8 cellular contexts compared by ENCODE assay signal in genomic region chr15:75201609-75202250, GRCh38. TPM values are rescaled to one million over a fixed set of nuclear protein-coding genes. Genes with fewer than 3 reads are reported as not detected.
DNase-seq lines count a peak whose midpoint lies in the region; ATAC-seq, FAIRE-seq and TF ChIP-seq lines count a peak whose summit lies in the region.

Gene C15orf39, plus strand, starts transcription at chr15:75201882. Its CDS starts 4,167 bp downstream, at chr15:75206049.

- peaks cover 37% of the 10 kb centered on the region for H3K4me1 ChIP-seq in hepatocyte (ENCODE audit: insufficient read depth)

- WGBS in hepatocyte (ENCODE audit: low lambda C conversion rate, missing lambda C conversion rate), result under 1% methylated on average over 46 of the region's 84 CpGs

- H4K20me1 ChIP-seq in hepatocyte (ENCODE audit: insufficient read depth, poor library complexity, severe bottlenecking), result peaks cover 35% of the 10 kb centered on the region

- H3K4me3 ChIP-seq in MG63 (peak within 1 kb of the TSS; percentile 96), astrocyte of the cerebellum (ENCODE audit: low read depth, low read length) (peak within 1 kb of the TSS; percentile 63), hepatocyte (peak within 1 kb of the TSS; percentile 97)

- DNase-seq in GM10266 (ENCODE audit: extremely low spot score), result peak; percentile 95
- DNase-seq in H54 (ENCODE audit: insufficient read length, low spot score), result peak; percentile 62
- DNase-seq in MG63, result peak; percentile 67
- peak; percentile 66 for DNase-seq in T1000 (lab: John Stamatoyannopoulos, UW)
- no peak for DNase-seq in astrocyte of the cerebellum (ENCODE audit: low read depth)
- peak; percentile 92 for DNase-seq in hepatocyte (ENCODE audit: low spot score)
- DNase-seq in sciatic nerve (ENCODE audit: low spot score), result peak; percentile 83
- no peak for DNase-seq in cerebellar nuclear complex (lab: John Stamatoyannopoulos, UW)

- peak; percentile 95 for TF ChIP-seq POLR2A in H54 (IDR thresholded peaks at IDR 0.05; ENCODE audit: low read depth, low read length)

- no peak for FAIRE-seq in H54 (lab: Jason Lieb, UNC)

- TF ChIP-seq CTCF in GM10266 (IDR thresholded peaks at IDR 0.05; ENCODE audit: control insufficient read depth, insufficient read depth, low read depth, missing control alignments) (peak; percentile 87), astrocyte of the cerebellum (IDR thresholded peaks at IDR 0.05; ENCODE audit: low read depth, low read length, missing control alignments) (peak; percentile 59), hepatocyte (IDR thresholded peaks at IDR 0.05; ENCODE audit: poor library complexity) (peak; percentile 71)

- intact Hi-C loops in sciatic nerve (cut with DNase I), result loop anchor here (5.0 kb wide), 1 partner anchor 159 kb away; no protein-coding TSS in a partner anchor

- in situ Hi-C loops in astrocyte of the cerebellum (cut with HindIII; ENCODE audit: low sequenced_read_pairs), result no loop called here

- peaks cover 16% of the 10 kb centered on the region for H3K36me3 ChIP-seq in MG63
- H3K36me3 ChIP-seq in hepatocyte (replicated peaks; ENCODE audit: insufficient read depth, low read depth), result no peaks in the 10 kb centered on the region

- no peaks in the 10 kb centered on the region for H3K27me3 ChIP-seq in MG63
- H3K27me3 ChIP-seq in hepatocyte, result no peaks in the 10 kb centered on the region

- H3K9me3 ChIP-seq in MG63 (no peaks in the 10 kb centered on the region), hepatocyte (ENCODE audit: low read depth) (no peaks in the 10 kb centered on the region)

- no peaks in the 10 kb centered on the region for H3K9me2 ChIP-seq in hepatocyte (replicated peaks; ENCODE audit: insufficient read depth)

- peak; percentile 68 for ATAC-seq in sciatic nerve

- H3K27ac ChIP-seq in hepatocyte, result peak within 1 kb of the TSS; percentile 99

- H2AFZ ChIP-seq in hepatocyte, result peak within 1 kb of the TSS; percentile 54

- peak within 1 kb of the TSS; percentile 94 for H3K4me2 ChIP-seq in hepatocyte

- H3K79me2 ChIP-seq in hepatocyte, result peaks cover 47% of the 10 kb centered on the region

RNA-seq across cellular contexts. Expression of gene C15orf39, which starts in this region (rescaled TPM):
- 1.8 and 2.8 TPM in 2 replicates for total RNA-seq in MG63 (2014; rRNA removed; shearing (Covaris generic); ENCODE audit: low replicate concordance)
- total RNA-seq in hepatocyte (11.4 and 18.3 TPM in 2 replicates), sciatic nerve (25.5 TPM)
- polyA plus RNA-seq in hepatocyte, result 15.3 and 16.4 TPM in 2 replicates

Comparison
In these comparisons a context has a peak if more than half of its experiments do, and no peak if none do; other contexts are left out.
1. DNase-seq: peak in GM10266 (single experiment), H54 (single experiment), MG63 (single experiment), T1000 (single experiment), hepatocyte (single experiment) and sciatic nerve (single experiment); none in astrocyte of the cerebellum (single experiment) and cerebellar nuclear complex (0 of 2).
2. Peak in every context shown above with its lines, with median percentiles within 50 percentile points of each other: CTCF ChIP-seq and H3K4me3 ChIP-seq.